ENCODE assay signal across 7 cellular contexts in genomic region chr10:45934788-45935187, GRCh38. TPM values are rescaled to one million over a fixed set of nuclear protein-coding genes. Genes with fewer than 3 reads are reported as not detected.
DNase-seq lines count a peak whose midpoint lies in the region; ATAC-seq, FAIRE-seq and TF ChIP-seq lines count a peak whose summit lies in the region.
"Not testable (repeated sequence)": the region's sequence is repeated elsewhere in the genome, so short reads cannot be mapped to it uniquely, and the experiment has no call there.

No MANE protein-coding gene starts in this region.

- TF ChIP-seq POLR2A in HepG2 (IDR thresholded peaks at IDR 0.05; ENCODE audit: insufficient read depth in 1 of 2, low read depth in 2 of 2, low read length in 2 of 2): not testable (repeated sequence)

- H4K20me1 ChIP-seq in HepG2 (ENCODE audit: insufficient read depth, low read length): not testable (repeated sequence)

- WGBS in HepG2 (ENCODE audit: low lambda C conversion rate): 96% methylated on average over 3 of the region's 3 CpGs

- not testable (repeated sequence) for TF ChIP-seq CTCF in WTC11 (IDR thresholded peaks at IDR 0.05); choroid plexus epithelial cell (conservative IDR thresholded peaks at IDR 0.05; ENCODE audit: low read depth, low read length); HepG2 (CRISPR knock-in tag; IDR thresholded peaks at IDR 0.05)

- CTCF ChIA-PET in WTC11 (lab: Charles Lee); HepG2 (lab: Yijun Ruan, JAX; ENCODE audit: low intra/inter-chr PET ratio, low total read pairs): not testable (repeated sequence)

- BruUV-seq in HepG2 (replicated peaks; lab: Mats Ljungman, UMichigan): not testable (repeated sequence)

- not testable (repeated sequence) for TF ChIP-seq RAD21 in HepG2 (CRISPR knock-in tag; IDR thresholded peaks at IDR 0.05)

- H3K27me3 ChIP-seq in HepG2 (ENCODE audit: control insufficient read depth in 1 of 2, insufficient read depth in 2 of 2, low read length in 2 of 2): not testable (repeated sequence)

- not testable (repeated sequence) for H3K9me3 Mint-ChIP-seq in WTC11

- not testable (repeated sequence) for TF ChIP-seq EP300 in HepG2 (IDR thresholded peaks at IDR 0.05; ENCODE audit: low read depth in 2 of 2, low read length in 2 of 2); HepG2 (CRISPR knock-in tag; IDR thresholded peaks at IDR 0.05; ENCODE audit: borderline replicate concordance)

- not testable (repeated sequence) for H3K4me3 ChIP-seq in choroid plexus epithelial cell (ENCODE audit: low read depth, low read length); HepG2 (replicated peaks in 1 of 3; ENCODE audit: insufficient read depth in 1 of 3, low read depth in 2 of 3, low read length in 3 of 3)

- not testable (repeated sequence) for H3K9me3 ChIP-seq in HepG2 (ENCODE audit: low read length)

- H3K27me3 Mint-ChIP-seq in WTC11 (ENCODE audit: low read depth): not testable (repeated sequence)

- H3K9ac ChIP-seq in HepG2 (ENCODE audit: insufficient read depth, low read depth, low read length): not testable (repeated sequence)

- H3K4me3 Mint-ChIP-seq in WTC11: not testable (repeated sequence)

- POLR2A ChIA-PET in WTC11 (lab: Charles Lee); HepG2 (lab: Yijun Ruan, JAX): not testable (repeated sequence)

- not testable (repeated sequence) for H3K79me2 ChIP-seq in HepG2 (ENCODE audit: insufficient read depth, low read length)

- intact Hi-C loops in HepG2 (cut with micrococcal nuclease; ENCODE audit: unreplicated experiment): not testable (repeated sequence)

- not testable (repeated sequence) for H3K4me2 ChIP-seq in HepG2 (ENCODE audit: low read depth, low read length)

- H3K27ac ChIP-seq in HepG2 (ENCODE audit: extremely low read length, insufficient read depth, low read length): not testable (repeated sequence)

- DNase-seq in DMS79 (lab: John Stamatoyannopoulos, UW) (peak; percentile 0), HT1080 (ENCODE audit: low read depth) (peak; percentile 6), choroid plexus epithelial cell (ENCODE audit: low read depth) (peak; percentile 9), iris pigment epithelial cell (ENCODE audit: low read depth) (peak; percentile 27)
- DNase-seq in WTC11 (ENCODE audit: low spot score); HepG2 (ENCODE audit: low spot score): not testable (repeated sequence)

- H3K4me1 ChIP-seq in HepG2 (ENCODE audit: insufficient read depth, low read length): not testable (repeated sequence)

- not testable (repeated sequence) for H3K36me3 ChIP-seq in HepG2 (replicated peaks in 1 of 2; ENCODE audit: control insufficient read depth in 1 of 2, insufficient read depth in 2 of 2, low read length in 2 of 2)

- H3K36me3 Mint-ChIP-seq in WTC11: not testable (repeated sequence)

- H3K27ac Mint-ChIP-seq in WTC11: peak overlapping the region; percentile 71; the same call in 1 of the 2 replicates

- in situ Hi-C loops in HepG2 (cut with HindIII; ENCODE audit: extremely low pct_ligation_motif_present, low pct_unique_long_range_greater_than_20kb): not testable (repeated sequence)

- not testable (repeated sequence) for H2AFZ ChIP-seq in HepG2 (ENCODE audit: low read length)

- ATAC-seq in WTC11, HepG2: not testable (repeated sequence)
- peak; percentile 22 for ATAC-seq in esophagus mucosa

- not testable (repeated sequence) for FAIRE-seq in HepG2 (lab: Jason Lieb, UNC)

- not testable (repeated sequence) for H3K4me1 Mint-ChIP-seq in WTC11

TF ChIP-seq in HepG2, 621 proteins besides CTCF, POLR2A, EP300 and RAD21:
- peak; percentile 80 for TF ChIP-seq ATF7 (IDR thresholded peaks at IDR 0.05)
- not testable (repeated sequence) for TF ChIP-seq ATF7 (CRISPR knock-in tag; IDR thresholded peaks at IDR 0.05)

RNA-seq across cellular contexts. Expression of gene TIMM23, which starts 37.5 kb away (rescaled TPM):
- total RNA-seq in HT1080 (2014; rRNA removed; shearing (Covaris generic)): 189 and 211 TPM in 2 replicates
- 153 and 155 TPM in 2 replicates for polyA plus RNA-seq in HT1080 (2015; cell fraction: cytosol; rRNA removed)
- 83.7 and 84.9 TPM in 2 replicates for polyA plus RNA-seq in HT1080 (2015; cell fraction: nucleus; rRNA removed)
- total RNA-seq in WTC11 (2021): 84.8 to 99.0 TPM (median 86.8 TPM) in 3 replicates
- total RNA-seq in esophagus mucosa: 42.2 TPM
- 98.6 and 105 TPM in 2 replicates for total RNA-seq in HepG2 (2016; rRNA removed; fragmentation: Illumina TruSeq; extraction: Trizol)
- 38.4 and 41.4 TPM in 2 replicates for total RNA-seq in HepG2 (2016; cell fraction: cytosol; rRNA removed; fragmentation: Illumina TruSeq; extraction: Trizol; ENCODE audit: low read depth)
- total RNA-seq in HepG2 (2016; cell fraction: insoluble cytoplasmic fraction; rRNA removed; fragmentation: Illumina TruSeq; extraction: Trizol): 102 and 111 TPM in 2 replicates
- 49.4 and 51.1 TPM in 2 replicates for total RNA-seq in HepG2 (2016; cell fraction: membrane; rRNA removed; fragmentation: Illumina TruSeq; extraction: Trizol)
- 65.9 and 68.3 TPM in 2 replicates for total RNA-seq in HepG2 (2016; cell fraction: nucleus; rRNA removed; fragmentation: Illumina TruSeq; extraction: Trizol)
- polyA plus RNA-seq in HepG2 (2011; rRNA removed): 59.1 and 80.2 TPM in 2 replicates
- polyA plus RNA-seq in HepG2 (2011; cell fraction: cytosol; rRNA removed): 55.4 and 78.1 TPM in 2 replicates
- 19.7 and 23.5 TPM in 2 replicates for polyA plus RNA-seq in HepG2 (2011; cell fraction: nucleus; rRNA removed)
- 63.5 and 76.7 TPM in 2 replicates for polyA plus RNA-seq in HepG2 (2012)
- 32.7 and 33.7 TPM in 2 replicates for polyA plus RNA-seq in HepG2 (2016; cell fraction: cytosol; fragmentation: Illumina TruSeq; extraction: Trizol; ENCODE audit: low read depth)
- 126 and 140 TPM in 2 replicates for polyA plus RNA-seq in HepG2 (2016; cell fraction: insoluble cytoplasmic fraction; fragmentation: Illumina TruSeq; extraction: Trizol; ENCODE audit: low read depth)
- 42.9 and 45.4 TPM in 2 replicates for polyA plus RNA-seq in HepG2 (2016; cell fraction: membrane; fragmentation: Illumina TruSeq; extraction: Trizol; ENCODE audit: low read depth)
- 119 and 120 TPM in 2 replicates for polyA plus RNA-seq in HepG2 (2016; cell fraction: nucleus; fragmentation: Illumina TruSeq; extraction: Trizol; ENCODE audit: insufficient read depth, low read depth)
- polyA minus RNA-seq in HepG2 (2011; rRNA and poly(A)+ RNA removed; ENCODE audit: low replicate concordance): 27.0 and 73.4 TPM in 2 replicates
- 35.2 and 36.4 TPM in 2 replicates for polyA minus RNA-seq in HepG2 (2011; cell fraction: cytosol; rRNA and poly(A)+ RNA removed)
- polyA minus RNA-seq in HepG2 (2011; cell fraction: nucleus; rRNA and poly(A)+ RNA removed): 32.4 and 33.3 TPM in 2 replicates
